ENCODE assay signal across 9 cellular contexts in genomic region chr10:118958984-118959916, GRCh38.
A peak's percentile ranks its signal among the peaks of the same experiment; 100 is the strongest.
DNase-seq lines count a peak whose midpoint lies in the region; ATAC-seq and TF ChIP-seq lines count a peak whose summit lies in the region.
"Had no signal": no experiment of that assay in that cellular context is flagged by ENCODE, and none has a peak within 500 bp of the region (broad histone marks: within the 10 kb centered on the region; RNA-seq: fewer than 3 reads in every experiment).

No MANE protein-coding gene starts in this region.

- no peak for TF ChIP-seq POLR2A in NB4 (IDR thresholded peaks at IDR 0.05; ENCODE audit: extremely low read depth, insufficient read length)

- no peak overlapping the region for H3K27ac Mint-ChIP-seq in CD8-positive, alpha-beta memory T cell

- H3K4me3 Mint-ChIP-seq in CD8-positive, alpha-beta memory T cell: no peak overlapping the region

- H3K9me3 ChIP-seq in CD8-positive, alpha-beta memory T cell (ENCODE audit: low read length): no peaks in the 10 kb centered on the region
- H3K9me3 ChIP-seq: SJSA1 had no signal

- CTCF ChIA-PET in CD8-positive, alpha-beta memory T cell (lab: Charles Lee): no interaction called here

- no peaks in the 10 kb centered on the region for H3K27me3 ChIP-seq in CD8-positive, alpha-beta memory T cell (ENCODE audit: insufficient read depth, low read length, poor library complexity, severe bottlenecking)
- H3K27me3 ChIP-seq: SJSA1 had no signal

- DNase-seq in Ammon's horn (ENCODE audit: low spot score): peak; percentile 49
- peak; percentile 80 for DNase-seq in NB4 (ENCODE audit: low read depth)
- DNase-seq in ecto neural progenitor cell (ENCODE audit: low spot score): peak; percentile 36
- peak; percentile 83 for DNase-seq in mucosa of gallbladder (ENCODE audit: low spot score)
- DNase-seq in activated CD4-positive, alpha-beta T cell treated with anti-CD3 and anti-CD28 coated beads, Interleukin-2, amount 50 U/mL, for 1 hour: no peak
- no peak for DNase-seq in NCI-H1105 treated with DMSO at 0.1 percent for 48 hours (lab: John Stamatoyannopoulos, UW)
- no peak for DNase-seq in CD8-positive, alpha-beta memory T cell

- no peaks in the 10 kb centered on the region for H3K4me1 Mint-ChIP-seq in CD8-positive, alpha-beta memory T cell

- no peaks in the 10 kb centered on the region for H3K36me3 Mint-ChIP-seq in CD8-positive, alpha-beta memory T cell

- H3K9me3 Mint-ChIP-seq in CD8-positive, alpha-beta memory T cell: peaks cover 0 to 1% (median 0%) of the 10 kb centered on the region in 5 donors

- H3K27ac ChIP-seq in CD8-positive, alpha-beta memory T cell (ENCODE audit: low read depth, low read length): no peak overlapping the region
- H3K27ac ChIP-seq: SJSA1 had no signal

- no peaks in the 10 kb centered on the region for H3K4me1 ChIP-seq in CD8-positive, alpha-beta memory T cell (ENCODE audit: insufficient read depth, low read length)
- H3K4me1 ChIP-seq: SJSA1 had no signal

- no peaks in the 10 kb centered on the region for H3K36me3 ChIP-seq in CD8-positive, alpha-beta memory T cell (ENCODE audit: insufficient read depth, low read length)
- H3K36me3 ChIP-seq: SJSA1 had no signal

- POLR2A ChIA-PET in CD8-positive, alpha-beta memory T cell (lab: Charles Lee): no interaction called here

- ATAC-seq in HG03108 (IDR thresholded peaks at IDR 0.05; ENCODE audit: unreplicated experiment): no peak

- peaks cover 9 to 10% of the 10 kb centered on the region in 2 donors for H3K27me3 Mint-ChIP-seq in CD8-positive, alpha-beta memory T cell

- H3K4me3 ChIP-seq in NB4 (ENCODE audit: low read depth, low read length): no peak overlapping the region
- no peak overlapping the region for H3K4me3 ChIP-seq in CD8-positive, alpha-beta memory T cell (ENCODE audit: low read length)
- H3K4me3 ChIP-seq: SJSA1 had no signal

- no peak for TF ChIP-seq CTCF in NB4 (IDR thresholded peaks at IDR 0.05; ENCODE audit: low read depth, low read length)

Comparison
In these comparisons a context has a peak if more than half of its experiments do, and no peak if none do; other contexts are left out.
1. DNase-seq: peak in Ammon's horn (single experiment), NB4 (single experiment), ecto neural progenitor cell (single experiment) and mucosa of gallbladder (single experiment); none in activated CD4-positive, alpha-beta T cell treated with anti-CD3 and anti-CD28 coated beads, Interleukin-2, amount 50 U/mL, for 1 hour (single experiment), NCI-H1105 treated with DMSO at 0.1 percent for 48 hours (single experiment) and CD8-positive, alpha-beta memory T cell (0 of 5).